Comparison of ENCODE assay signal across 1 cellular context in genomic region chr5:181235689-181236366, GRCh38.
TF ChIP-seq lines count a peak whose summit lies in the region.

No MANE protein-coding gene starts in this region.

TF ChIP-seq in GM12891, 5 proteins besides CTCF, POLR2A, EP300 and RAD21 (continued from another document):
- no peak for TF ChIP-seq PAX5 (IDR thresholded peaks at IDR 0.05; ENCODE audit: insufficient read depth, low read length, severe bottlenecking)
